21 cellular contexts compared by ENCODE assay signal in the genomic region with DNA sequence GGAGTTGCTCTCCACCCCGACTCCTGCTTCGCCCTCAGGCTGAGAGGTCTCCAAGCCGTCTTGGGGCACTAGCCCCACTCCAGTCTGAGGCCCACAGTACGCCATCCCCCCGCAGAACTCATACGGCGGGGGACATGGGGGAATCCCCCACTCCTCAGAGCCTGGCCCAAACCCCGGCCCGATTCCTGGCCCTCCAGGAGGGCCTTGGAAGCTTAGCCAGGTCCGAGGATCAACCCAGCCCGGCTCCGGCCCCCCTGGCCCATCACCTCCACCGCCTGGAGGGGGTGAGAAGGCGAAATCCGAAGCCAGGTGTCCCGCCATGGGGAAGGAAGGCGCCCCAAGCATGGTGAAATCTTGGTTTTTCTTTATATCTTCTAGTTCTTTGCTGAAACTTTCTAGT. TPM values are rescaled to one million over a fixed set of nuclear protein-coding genes. Genes with fewer than 3 reads are reported as not detected.
"Had no signal": no experiment of that assay in that cellular context is flagged by ENCODE, and none has a peak within 500 bp of the region (broad histone marks: within the 10 kb centered on the region; RNA-seq: fewer than 3 reads in every experiment).

No MANE protein-coding gene starts in this region.

RNA-seq across cellular contexts. Expression of gene ZNF705A, which starts 22.3 kb away (rescaled TPM):
- total RNA-seq: activated naive CD4-positive, alpha-beta T cell treated with anti-CD3 and anti-CD28 coated beads for 36 hours; activated naive CD4-positive, alpha-beta T cell treated with anti-CD3 and anti-CD28 coated beads, Interleukin-2, amount 50 U/mL, for 72 hours; activated naive CD8-positive, alpha-beta T cell treated with anti-CD3 and anti-CD28 coated beads for 36 hours; activated naive CD8-positive, alpha-beta T cell treated with anti-CD3 and anti-CD28 coated beads, Interleukin-2, amount 10 ng/mL, durations not matched to agents 7 days and 5 days; activated T-cell treated with anti-CD3 and anti-CD28 coated beads, Interleukin-2, amount 50 U/mL, for 4 hours; activated T-cell treated with anti-CD3 and anti-CD28 coated beads, Interleukin-2, amount 50 U/mL, for 72 hours; activated T-helper 1 cell treated with anti-CD3 and anti-CD28 coated beads, Interleukin-12 subunit alpha, Interleukin-12 subunit beta, Interleukin-2, Interleukin-4 antibody, amounts not matched to agents 30 ng/mL and 10 ng/mL and 1 ng/mL, durations not matched to agents 14 hours and 24 hours and 36 hours; activated T-helper 17 cell treated with anti-CD3 and anti-CD28 coated beads, Interleukin-2, amount 50 U/mL, for 72 hours; activated T-helper 2 cell treated with anti-CD3 and anti-CD28 coated beads, Interferon-gamma antibody, Interleukin-2, Interleukin-4, amounts not matched to agents 10 μg/mL and 5 μg/mL and 100 μg/mL, durations not matched to agents 14 hours and 24 hours and 36 hours; adrenal gland; aorta; ascending aorta; astrocyte; body of pancreas; breast epithelium; bronchial epithelial cell; cardiac muscle cell; cardiac septum; cerebellum; chondrocyte had no signal
- polyA plus RNA-seq: adipose tissue, adrenal gland, aorta, cardiac muscle cell had no signal
